ENCODE assay signal across 8 cellular contexts in genomic region chr17:12545877-12546513, GRCh38.
DNase-seq lines count a peak whose midpoint lies in the region; ATAC-seq and TF ChIP-seq lines count a peak whose summit lies in the region.

No MANE protein-coding gene starts in this region.

- no peak overlapping the region for H3K27ac Mint-ChIP-seq in Calu3 (ENCODE audit: unreplicated experiment)

- peak; percentile 74 for TF ChIP-seq CTCF in Calu3 (IDR thresholded peaks at IDR 0.05; ENCODE audit: unreplicated experiment)

- CTCF ChIA-PET in Calu3 (lab: Charles Lee) = interaction anchor here (0.6 to 1.8 kb wide), 5 partner anchors 23 to 196 kb away, joined by 3 to 12 read pairs (median 7); no protein-coding TSS in a partner anchor

- intact Hi-C loops in Calu3 (cut with micrococcal nuclease; ENCODE audit: unreplicated experiment) = loop anchor here (2.0 to 10.0 kb wide), 3 partner anchors 119 to 456 kb away; partner anchors contain the start of gene MYOCD

- peak; percentile 43 for DNase-seq in Calu3
- peak; percentile 52 for DNase-seq in KBM-7
- peak; percentile 23 for DNase-seq in T1000 (lab: John Stamatoyannopoulos, UW)
- peak; percentile 64 for DNase-seq in glomerular visceral epithelial cell (ENCODE audit: extremely low spot score)
- peak; percentile 17 for DNase-seq in putamen (ENCODE audit: low spot score)
- DNase-seq in NCI-H1048 (lab: John Stamatoyannopoulos, UW) = no peak
- DNase-seq in NCI-H187 treated with DMSO at 0.1 percent for 48 hours (lab: John Stamatoyannopoulos, UW) = no peak

- H3K36me3 Mint-ChIP-seq in Calu3 (ENCODE audit: insufficient read depth, unreplicated experiment) = no peaks in the 10 kb centered on the region

- no peaks in the 10 kb centered on the region for H3K27me3 Mint-ChIP-seq in Calu3 (ENCODE audit: unreplicated experiment)

- in situ Hi-C loops in KBM-7 (cut with MboI; ENCODE audit: low pct_unique_long_range_greater_than_20kb, low sequenced_read_pairs) = no loop called here

- no peak overlapping the region for H3K4me3 Mint-ChIP-seq in Calu3 (ENCODE audit: low read depth, unreplicated experiment)

- ATAC-seq in GM19043 (IDR thresholded peaks at IDR 0.05; ENCODE audit: low read depth, unreplicated experiment) = peak; percentile 74

- H3K4me1 Mint-ChIP-seq in Calu3 (ENCODE audit: low read depth, unreplicated experiment) = no peaks in the 10 kb centered on the region

- no peaks in the 10 kb centered on the region for H3K9me3 Mint-ChIP-seq in Calu3 (ENCODE audit: low read depth, unreplicated experiment)

- BruUV-seq in Calu3 (replicated peaks; lab: Mats Ljungman, UMichigan) = no TSS peak

Comparison
In these comparisons a context has a peak if more than half of its experiments do, and no peak if none do; other contexts are left out.
1. DNase-seq: peak in Calu3 (single experiment), KBM-7 (single experiment), T1000 (single experiment), glomerular visceral epithelial cell (single experiment) and putamen (single experiment); none in NCI-H1048 (single experiment) and NCI-H187 treated with DMSO at 0.1 percent for 48 hours (single experiment).